Comparison of ENCODE assay signal across 9 cellular contexts in genomic region chr11:94876645-94877445, GRCh38.
DNase-seq lines count a peak whose midpoint lies in the region; ATAC-seq and TF ChIP-seq lines count a peak whose summit lies in the region.
"Had no signal": no experiment of that assay in that cellular context is flagged by ENCODE, and none has a peak within 500 bp of the region (broad histone marks: within the 10 kb centered on the region; RNA-seq: fewer than 3 reads in every experiment).

No MANE protein-coding gene starts in this region.

- H3K4me3 ChIP-seq in PC-3 (ENCODE audit: low read length) (no peak overlapping the region), rectal smooth muscle tissue (ENCODE audit: low read length) (no peak overlapping the region)

- TF ChIP-seq CTCF in PC-3 (conservative IDR thresholded peaks at IDR 0.05; ENCODE audit: low read depth, low read length), result peak; percentile 58

- peak; percentile 98 for ATAC-seq in HG02884 (IDR thresholded peaks at IDR 0.05; ENCODE audit: unreplicated experiment)
- ATAC-seq in PC-3, result peak; percentile 79

- H3K27me3 ChIP-seq in PC-3 (ENCODE audit: low read length) (no peaks in the 10 kb centered on the region), rectal smooth muscle tissue (ENCODE audit: control insufficient read depth, insufficient read depth, low read length) (no peaks in the 10 kb centered on the region)

- peak; percentile 3 for DNase-seq in DMS 273 (lab: John Stamatoyannopoulos, UW; ENCODE audit: unreplicated experiment)
- no peak for DNase-seq in DMS 273 treated with DMSO at 0.1 percent for 48 hours (lab: John Stamatoyannopoulos, UW)
- DNase-seq in PC-3, result peak; percentile 84
- peak; percentile 79 for DNase-seq in activated naive CD8-positive, alpha-beta T cell treated with anti-CD3 and anti-CD28 coated beads for 36 hours
- DNase-seq in cardiac septum (ENCODE audit: low spot score), result peak; percentile 87
- no peak for DNase-seq in retina

- no peaks in the 10 kb centered on the region for H3K36me3 Mint-ChIP-seq in activated naive CD8-positive, alpha-beta T cell treated with anti-CD3 and anti-CD28 coated beads for 36 hours

- H3K27ac Mint-ChIP-seq in activated naive CD8-positive, alpha-beta T cell treated with anti-CD3 and anti-CD28 coated beads for 36 hours, result peak overlapping the region; percentile 80

- H3K27ac ChIP-seq in PC-3 (ENCODE audit: low read length), result peak overlapping the region; percentile 22
- H3K27ac ChIP-seq in rectal smooth muscle tissue (ENCODE audit: low read depth, low read length), result peak overlapping the region; percentile 75
- H3K27ac ChIP-seq: 22Rv1 had no signal

- H3K36me3 ChIP-seq in PC-3 (ENCODE audit: low read depth, low read length) (peaks cover 19% of the 10 kb centered on the region; the same call in 1 of the 2 replicates), rectal smooth muscle tissue (ENCODE audit: control insufficient read depth, insufficient read depth, low read length) (no peaks in the 10 kb centered on the region)

- H3K4me1 Mint-ChIP-seq in activated naive CD8-positive, alpha-beta T cell treated with anti-CD3 and anti-CD28 coated beads for 36 hours, result peaks cover 24% of the 10 kb centered on the region

- H2AFZ ChIP-seq in PC-3 (ENCODE audit: low read length), result 0 out of 2 replicates have a peak overlapping the region, but pooled peaks have one; percentile 20

- H3K9me3 ChIP-seq in PC-3 (ENCODE audit: low read length), result no peaks in the 10 kb centered on the region

- H3K4me2 ChIP-seq in PC-3 (ENCODE audit: low read length), result peak overlapping the region; percentile 28

- BruUV-seq in PC-3 (replicated peaks; lab: Mats Ljungman, UMichigan), result no TSS peak

- no peaks in the 10 kb centered on the region for H3K27me3 Mint-ChIP-seq in activated naive CD8-positive, alpha-beta T cell treated with anti-CD3 and anti-CD28 coated beads for 36 hours

- H3K4me3 Mint-ChIP-seq in activated naive CD8-positive, alpha-beta T cell treated with anti-CD3 and anti-CD28 coated beads for 36 hours, result peak overlapping the region; percentile 54

- H3F3A ChIP-seq in PC-3 (ENCODE audit: low read length, unreplicated experiment), result no peaks in the 10 kb centered on the region

- H3K9ac ChIP-seq in PC-3 (ENCODE audit: low read length), result peak overlapping the region; percentile 0; the same call in 1 of the 2 replicates
- no peak overlapping the region for H3K9ac ChIP-seq in rectal smooth muscle tissue (ENCODE audit: low read length)

- intact Hi-C loops in PC-3 (cut with micrococcal nuclease) (loop anchor here (5.0 kb wide), 1 partner anchor 150 kb away; no protein-coding TSS in a partner anchor), cardiac septum (cut with DNase I) (no loop called here)

- POLR2A ChIA-PET in PC-3 (lab: Charles Lee; ENCODE audit: unreplicated experiment), result interaction anchor here (0.7 kb wide), 1 partner anchor 18 kb away, joined by 4 read pairs; no protein-coding TSS in a partner anchor

- H3K9me2 ChIP-seq in PC-3 (replicated peaks; ENCODE audit: low read length), result no peaks in the 10 kb centered on the region

- H3K4me1 ChIP-seq in PC-3 (ENCODE audit: insufficient read depth, low read length) (peaks cover 44% of the 10 kb centered on the region), rectal smooth muscle tissue (ENCODE audit: control insufficient read depth, insufficient read depth, low read length) (peaks cover 23% of the 10 kb centered on the region)

- CTCF ChIA-PET in PC-3 (lab: Charles Lee), result interaction anchor here (0.6 kb wide), 1 partner anchor 139 kb away, joined by 3 read pairs; no protein-coding TSS in a partner anchor

- H4K20me1 ChIP-seq in PC-3 (ENCODE audit: low read length), result no peaks in the 10 kb centered on the region

- H3K79me2 ChIP-seq in PC-3 (ENCODE audit: low read length), result no peaks in the 10 kb centered on the region

- no peaks in the 10 kb centered on the region for H3K9me3 Mint-ChIP-seq in activated naive CD8-positive, alpha-beta T cell treated with anti-CD3 and anti-CD28 coated beads for 36 hours

Comparison
In these comparisons a context has a peak if more than half of its experiments do, and no peak if none do; other contexts are left out.
1. DNase-seq: peak in DMS 273 (single experiment), PC-3 (single experiment), activated naive CD8-positive, alpha-beta T cell treated with anti-CD3 and anti-CD28 coated beads for 36 hours (single experiment) and cardiac septum (single experiment); none in DMS 273 treated with DMSO at 0.1 percent for 48 hours (single experiment) and retina (single experiment).